ENCODE assay signal across 1 cellular context in the genomic region with DNA sequence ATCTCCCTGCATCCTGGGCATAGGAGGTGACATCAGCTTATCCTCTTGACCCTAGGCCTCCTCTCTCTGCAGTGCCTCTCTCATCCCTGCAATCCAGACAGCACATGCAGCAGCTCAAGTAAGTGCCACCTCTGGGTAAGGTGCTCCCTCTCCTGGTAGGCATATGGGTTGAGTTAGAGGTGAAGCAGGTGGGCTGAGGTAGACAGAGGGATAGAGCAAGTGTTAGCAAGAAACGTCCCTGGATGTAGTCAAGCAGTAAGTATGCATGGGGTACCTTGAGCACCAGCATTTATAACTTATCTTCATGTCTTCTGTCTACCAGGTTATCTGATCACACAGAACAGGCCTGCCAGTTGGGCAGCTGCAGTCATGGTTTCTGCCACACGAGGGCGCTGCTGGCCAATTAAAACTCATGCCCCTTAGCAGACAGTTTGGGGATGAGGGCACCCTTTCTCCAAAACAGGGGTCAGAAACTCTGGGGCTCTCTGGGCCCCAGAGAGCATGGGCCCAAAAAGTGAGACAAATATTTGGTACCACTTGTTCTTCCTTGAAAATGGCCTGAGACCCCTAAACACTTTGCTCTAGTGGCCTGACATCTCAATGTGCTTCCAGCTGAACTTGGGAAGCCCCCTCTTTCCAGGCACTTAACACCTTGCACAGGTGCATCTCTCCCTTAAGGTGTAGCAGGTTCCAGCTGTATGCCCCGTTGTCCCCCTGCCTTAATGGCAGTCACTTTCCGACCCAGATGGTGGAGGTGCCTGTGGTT.
TF ChIP-seq lines count a peak whose summit lies in the region.

No MANE protein-coding gene starts in this region.

TF ChIP-seq in SK-N-SH, 30 proteins besides CTCF, POLR2A, EP300 and RAD21 (continued from another document):
- TF ChIP-seq, protein P1, sequence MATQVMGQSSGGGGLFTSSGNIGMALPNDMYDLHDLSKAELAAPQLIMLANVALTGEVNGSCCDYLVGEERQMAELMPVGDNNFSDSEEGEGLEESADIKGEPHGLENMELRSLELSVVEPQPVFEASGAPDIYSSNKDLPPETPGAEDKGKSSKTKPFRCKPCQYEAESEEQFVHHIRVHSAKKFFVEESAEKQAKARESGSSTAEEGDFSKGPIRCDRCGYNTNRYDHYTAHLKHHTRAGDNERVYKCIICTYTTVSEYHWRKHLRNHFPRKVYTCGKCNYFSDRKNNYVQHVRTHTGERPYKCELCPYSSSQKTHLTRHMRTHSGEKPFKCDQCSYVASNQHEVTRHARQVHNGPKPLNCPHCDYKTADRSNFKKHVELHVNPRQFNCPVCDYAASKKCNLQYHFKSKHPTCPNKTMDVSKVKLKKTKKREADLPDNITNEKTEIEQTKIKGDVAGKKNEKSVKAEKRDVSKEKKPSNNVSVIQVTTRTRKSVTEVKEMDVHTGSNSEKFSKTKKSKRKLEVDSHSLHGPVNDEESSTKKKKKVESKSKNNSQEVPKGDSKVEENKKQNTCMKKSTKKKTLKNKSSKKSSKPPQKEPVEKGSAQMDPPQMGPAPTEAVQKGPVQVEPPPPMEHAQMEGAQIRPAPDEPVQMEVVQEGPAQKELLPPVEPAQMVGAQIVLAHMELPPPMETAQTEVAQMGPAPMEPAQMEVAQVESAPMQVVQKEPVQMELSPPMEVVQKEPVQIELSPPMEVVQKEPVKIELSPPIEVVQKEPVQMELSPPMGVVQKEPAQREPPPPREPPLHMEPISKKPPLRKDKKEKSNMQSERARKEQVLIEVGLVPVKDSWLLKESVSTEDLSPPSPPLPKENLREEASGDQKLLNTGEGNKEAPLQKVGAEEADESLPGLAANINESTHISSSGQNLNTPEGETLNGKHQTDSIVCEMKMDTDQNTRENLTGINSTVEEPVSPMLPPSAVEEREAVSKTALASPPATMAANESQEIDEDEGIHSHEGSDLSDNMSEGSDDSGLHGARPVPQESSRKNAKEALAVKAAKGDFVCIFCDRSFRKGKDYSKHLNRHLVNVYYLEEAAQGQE (IDR thresholded peaks at IDR 0.05; ENCODE audit: low read depth, low read length) = no peak
- TF ChIP-seq TEAD4 (IDR thresholded peaks at IDR 0.05; ENCODE audit: borderline replicate concordance, insufficient read depth) (no peak), SMC3 (IDR thresholded peaks at IDR 0.05; ENCODE audit: low read depth, low read length) (peak; percentile 74), NRF1 (IDR thresholded peaks at IDR 0.05; ENCODE audit: low read depth, low read length) (no peak), FOXM1 (IDR thresholded peaks at IDR 0.05; ENCODE audit: low read depth) (no peak), ELF1 (IDR thresholded peaks at IDR 0.05) (no peak), RCOR1 (IDR thresholded peaks at IDR 0.05; ENCODE audit: low read length) (no peak), RXRA (IDR thresholded peaks at IDR 0.05; ENCODE audit: borderline replicate concordance, low read depth) (no peak), POLR2AphosphoS5 (IDR thresholded peaks at IDR 0.05; ENCODE audit: low read depth, low read length) (no peak)
